17 cellular contexts compared by ENCODE assay signal in genomic region chr10:28585076-28585475, GRCh38. TPM values are rescaled to one million over a fixed set of nuclear protein-coding genes. Genes with fewer than 3 reads are reported as not detected.
DNase-seq lines count a peak whose midpoint lies in the region; ATAC-seq and TF ChIP-seq lines count a peak whose summit lies in the region.
"Had no signal": no experiment of that assay in that cellular context is flagged by ENCODE, and none has a peak within 500 bp of the region (broad histone marks: within the 10 kb centered on the region; RNA-seq: fewer than 3 reads in every experiment).

No MANE protein-coding gene starts in this region.

- intact Hi-C loops in MCF 10A (cut with micrococcal nuclease) = no loop called here
- intact Hi-C loops in breast epithelium (cut with DNase I; ENCODE audit: low total_unique reads) = no loop called here

- peaks cover 0 to 15% of the 10 kb centered on the region in 2 donors for H3K4me1 ChIP-seq in breast epithelium

- H3K27ac Mint-ChIP-seq in MCF 10A (ENCODE audit: low read depth, unreplicated experiment) (peak overlapping the region; percentile 42), IgD-negative memory B cell (peak overlapping the region in 2 of 3 donors; percentile 47 to 48), progenitor cell of endocrine pancreas (peak overlapping the region; percentile 43)
- peak overlapping the region; percentile 32 to 53 for H3K27ac Mint-ChIP-seq in effector memory CD8-positive, alpha-beta T cell

- no peaks in the 10 kb centered on the region for H3K9me3 ChIP-seq in breast epithelium
- H3K9me3 ChIP-seq: BLaER1 treated with 17β-estradiol and CSF1 and Interleukin-3, amounts not matched to agents 10 nM and 100 nM had no signal

- DNase-seq in MCF 10A (ENCODE audit: unreplicated experiment) (no peak), breast epithelium (ENCODE audit: low spot score in 2 of 2) (no peak), progenitor cell of endocrine pancreas (ENCODE audit: low spot score, unreplicated experiment) (no peak), NOMO-1 treated with dmso at 0.1 percent for 144 hours (lab: John Stamatoyannopoulos, UW; ENCODE audit: unreplicated experiment) (no peak), H4 (ENCODE audit: low spot score) (no peak)
- no peak for DNase-seq in effector memory CD8-positive, alpha-beta T cell
- DNase-seq: EL, KBM-7, NCI-H1436, NCI-H2029 treated with DMSO at 0.1 percent for 48 hours, NCI-H2171 treated with DMSO at 0.1 percent for 48 hours, NCI-H774 had no signal

- H3K36me3 Mint-ChIP-seq in MCF 10A (ENCODE audit: insufficient read depth, unreplicated experiment) (peaks cover 82% of the 10 kb centered on the region), IgD-negative memory B cell (peaks cover 3% of the 10 kb centered on the region), progenitor cell of endocrine pancreas (ENCODE audit: insufficient read depth) (peaks cover 20% of the 10 kb centered on the region)
- H3K36me3 Mint-ChIP-seq in effector memory CD8-positive, alpha-beta T cell (ENCODE audit: insufficient read depth) = peaks cover 77% of the 10 kb centered on the region

- H3K36me3 ChIP-seq in breast epithelium = no peaks in the 10 kb centered on the region

- H3K27ac ChIP-seq in breast epithelium = no peak overlapping the region

- TF ChIP-seq POLR2A in breast epithelium (IDR thresholded peaks at IDR 0.05) = no peak

- BruUV-seq in MCF 10A (replicated peaks; lab: Mats Ljungman, UMichigan) = no TSS peak

- POLR2A ChIA-PET in MCF 10A (lab: Yijun Ruan, JAX) = no interaction called here

- ATAC-seq in effector memory CD8-positive, alpha-beta T cell (replicated peaks) = no peak
- no peak for ATAC-seq in HG03521 (IDR thresholded peaks at IDR 0.05; ENCODE audit: unreplicated experiment)
- ATAC-seq: Panc1, Right ventricle myocardium inferior had no signal

- no peak overlapping the region for H3K4me3 ChIP-seq in breast epithelium
- H3K4me3 ChIP-seq: BLaER1 treated with 17β-estradiol and CSF1 and Interleukin-3, amounts not matched to agents 10 nM and 100 nM had no signal

- H3K4me1 Mint-ChIP-seq in MCF 10A (ENCODE audit: insufficient read depth, unreplicated experiment) = peaks cover 32% of the 10 kb centered on the region
- peaks cover 14 to 26% (median 18%) of the 10 kb centered on the region in 3 donors for H3K4me1 Mint-ChIP-seq in IgD-negative memory B cell
- H3K4me1 Mint-ChIP-seq in effector memory CD8-positive, alpha-beta T cell (ENCODE audit: low read depth in 2 of 2) = peaks cover 33 to 61% of the 10 kb centered on the region in 2 donors
- H3K4me1 Mint-ChIP-seq in progenitor cell of endocrine pancreas (ENCODE audit: low read depth) = peaks cover 25% of the 10 kb centered on the region

- H3K27me3 Mint-ChIP-seq in MCF 10A (ENCODE audit: insufficient read depth, unreplicated experiment) (no peaks in the 10 kb centered on the region), IgD-negative memory B cell (no peaks in the 10 kb centered on the region), progenitor cell of endocrine pancreas (no peaks in the 10 kb centered on the region)
- H3K27me3 Mint-ChIP-seq in effector memory CD8-positive, alpha-beta T cell = no peaks in the 10 kb centered on the region

- TF ChIP-seq CTCF in MCF 10A (IDR thresholded peaks at IDR 0.05; ENCODE audit: unreplicated experiment) (no peak), breast epithelium (IDR thresholded peaks at IDR 0.05) (no peak), progenitor cell of endocrine pancreas (IDR thresholded peaks at IDR 0.05; ENCODE audit: unreplicated experiment) (no peak)

- H3K9me3 Mint-ChIP-seq in MCF 10A (ENCODE audit: unreplicated experiment) (no peaks in the 10 kb centered on the region), IgD-negative memory B cell (no peaks in the 10 kb centered on the region), progenitor cell of endocrine pancreas (ENCODE audit: low read depth) (no peaks in the 10 kb centered on the region)
- H3K9me3 Mint-ChIP-seq in effector memory CD8-positive, alpha-beta T cell = no peaks in the 10 kb centered on the region

- H3K4me3 Mint-ChIP-seq in MCF 10A (ENCODE audit: unreplicated experiment) (no peak overlapping the region), IgD-negative memory B cell (no peak overlapping the region), progenitor cell of endocrine pancreas (ENCODE audit: low read depth) (no peak overlapping the region)
- H3K4me3 Mint-ChIP-seq in effector memory CD8-positive, alpha-beta T cell = no peak overlapping the region

- CTCF ChIA-PET in MCF 10A (lab: Yijun Ruan, JAX) = interaction anchor here (0.6 to 0.7 kb wide), 2 partner anchors 24 to 917 kb away, joined by 3 to 4 read pairs; no protein-coding TSS in a partner anchor

- no peaks in the 10 kb centered on the region for H3K27me3 ChIP-seq in breast epithelium
- H3K27me3 ChIP-seq: BLaER1 treated with 17β-estradiol and CSF1 and Interleukin-3, amounts not matched to agents 10 nM and 100 nM had no signal

RNA-seq across cellular contexts. Expression of gene WAC, which starts 52.2 kb away (rescaled TPM):
- total RNA-seq in MCF 10A (2022) (151 and 155 TPM in 2 replicates), breast epithelium (100 to 1,000 TPM; 124 to 180 (median 142) TPM), progenitor cell of endocrine pancreas (133 and 140 TPM in 2 replicates)
- polyA plus RNA-seq in IgD-negative memory B cell = 118 TPM
- total RNA-seq in H4 (2014; rRNA removed; shearing (Covaris generic)) = 39.5 and 47.1 TPM in 2 replicates
